In genomic region chr5:128002420-128002819, GRCh38 we compare ENCODE assay signal across 25 cellular contexts.
DNase-seq lines count a peak whose midpoint lies in the region; ATAC-seq, FAIRE-seq and TF ChIP-seq lines count a peak whose summit lies in the region.
"Had no signal": no experiment of that assay in that cellular context is flagged by ENCODE, and none has a peak within 500 bp of the region (broad histone marks: within the 10 kb centered on the region; RNA-seq: fewer than 3 reads in every experiment).

No MANE protein-coding gene starts in this region.

- H3K4me1 Mint-ChIP-seq in astrocyte (ENCODE audit: low read depth, unreplicated experiment) (peaks cover 2% of the 10 kb centered on the region), type B pancreatic cell (ENCODE audit: unreplicated experiment) (peaks cover 1% of the 10 kb centered on the region)

- H3K27me3 Mint-ChIP-seq in astrocyte (ENCODE audit: low read depth, unreplicated experiment) (no peaks in the 10 kb centered on the region), type B pancreatic cell (no peaks in the 10 kb centered on the region)

- H4K20me1 ChIP-seq in astrocyte (ENCODE audit: insufficient read depth, low read length): no peaks in the 10 kb centered on the region

- no peak overlapping the region for H3K4me2 ChIP-seq in astrocyte (ENCODE audit: low read length)
- H3K4me2 ChIP-seq: A549, KMS-11 had no signal

- H3K27ac ChIP-seq in astrocyte (ENCODE audit: low read depth, low read length): no peak overlapping the region
- H3K27ac ChIP-seq: A549, KMS-11, SJSA1 had no signal

- no peak overlapping the region for H3K27ac Mint-ChIP-seq in astrocyte (ENCODE audit: unreplicated experiment)
- H3K27ac Mint-ChIP-seq in type B pancreatic cell: no peak overlapping the region
- H3K27ac Mint-ChIP-seq: HFFc6 had no signal

- DNase-seq in H4 (ENCODE audit: low spot score) (peak; percentile 10), NCI-H1436 treated with DMSO at 0.1 percent for 48 hours (lab: John Stamatoyannopoulos, UW) (peak; percentile 81), astrocyte (ENCODE audit: low read depth) (peak; percentile 12), fibroblast of peridontal ligament (ENCODE audit: extremely low read depth) (peak; percentile 22), SIG-M5 treated with dmso at 0.1 percent for 504 hours (lab: John Stamatoyannopoulos, UW; ENCODE audit: unreplicated experiment) (no peak), NCI-H2227 treated with DMSO at 0.1 percent for 48 hours (lab: John Stamatoyannopoulos, UW) (no peak), type B pancreatic cell (ENCODE audit: extremely low spot score, unreplicated experiment) (no peak)
- DNase-seq: BE2C; DMS53; GDM1; H7; HFFc6; NCI-H1105; NCI-H1694; NCI-H2081; NCI-H510A; NCI-H748 treated with DMSO at 0.1 percent for 48 hours; NK-92 treated with Interleukin-12 subunit alpha and Interleukin-12 subunit beta, amount 100 ng/mL, for 24 hours had no signal

- ATAC-seq in HG03571 (IDR thresholded peaks at IDR 0.05; ENCODE audit: unreplicated experiment): no peak
- ATAC-seq: A549, Panc1 had no signal

- H3K4me3 Mint-ChIP-seq in astrocyte (ENCODE audit: unreplicated experiment) (no peak overlapping the region), type B pancreatic cell (no peak overlapping the region)
- H3K4me3 Mint-ChIP-seq: HFFc6 had no signal

- no peaks in the 10 kb centered on the region for H3K9me3 ChIP-seq in astrocyte (ENCODE audit: insufficient read depth, low read depth, low read length)
- H3K9me3 ChIP-seq: A549, BE2C, SJSA1 had no signal

- H3K36me3 ChIP-seq in astrocyte (ENCODE audit: insufficient read depth, low read length): no peaks in the 10 kb centered on the region
- H3K36me3 ChIP-seq: BE2C, SJSA1 had no signal

- no peak for FAIRE-seq in astrocyte (lab: Jason Lieb, UNC)
- FAIRE-seq: A549, GM18507, HTR-8/SVneo had no signal

- no peak overlapping the region for H3K4me3 ChIP-seq in astrocyte (ENCODE audit: insufficient read depth, low read depth, low read length)
- H3K4me3 ChIP-seq: A549, SJSA1 had no signal

- H2AFZ ChIP-seq in astrocyte (ENCODE audit: low read depth, low read length): no peak overlapping the region

- H3K4me1 ChIP-seq in astrocyte (ENCODE audit: insufficient read depth, low read length): no peaks in the 10 kb centered on the region
- H3K4me1 ChIP-seq: BE2C had no signal

- H3K9me3 Mint-ChIP-seq in astrocyte (ENCODE audit: unreplicated experiment): peaks cover 4% of the 10 kb centered on the region
- H3K9me3 Mint-ChIP-seq in type B pancreatic cell: peaks cover 3% of the 10 kb centered on the region
- H3K9me3 Mint-ChIP-seq: HFFc6 had no signal

- no peaks in the 10 kb centered on the region for H3K27me3 ChIP-seq in astrocyte (ENCODE audit: insufficient read depth, low read length)
- H3K27me3 ChIP-seq: BE2C, SJSA1 had no signal

- no peak for TF ChIP-seq CTCF in astrocyte (IDR thresholded peaks at IDR 0.05; ENCODE audit: insufficient read depth, low read depth, low read length)
- TF ChIP-seq CTCF in type B pancreatic cell (conservative IDR thresholded peaks at IDR 0.05): no peak

- H3K79me2 ChIP-seq in astrocyte (ENCODE audit: insufficient read depth, low read length): no peaks in the 10 kb centered on the region

- H3K9ac ChIP-seq in astrocyte (ENCODE audit: low read length): no peak overlapping the region
- H3K9ac ChIP-seq: KMS-11 had no signal

- H3K36me3 Mint-ChIP-seq in astrocyte (ENCODE audit: low read depth, unreplicated experiment) (no peaks in the 10 kb centered on the region), type B pancreatic cell (no peaks in the 10 kb centered on the region)

Comparison
In these comparisons a context has a peak if more than half of its experiments do, and no peak if none do; other contexts are left out.
1. DNase-seq: peak in H4 (single experiment), NCI-H1436 treated with DMSO at 0.1 percent for 48 hours (single experiment), astrocyte (single experiment) and fibroblast of peridontal ligament (single experiment); none in SIG-M5 treated with dmso at 0.1 percent for 504 hours (single experiment), NCI-H2227 treated with DMSO at 0.1 percent for 48 hours (single experiment) and type B pancreatic cell (single experiment).